ENCODE assay signal across 8 cellular contexts in the genomic region with DNA sequence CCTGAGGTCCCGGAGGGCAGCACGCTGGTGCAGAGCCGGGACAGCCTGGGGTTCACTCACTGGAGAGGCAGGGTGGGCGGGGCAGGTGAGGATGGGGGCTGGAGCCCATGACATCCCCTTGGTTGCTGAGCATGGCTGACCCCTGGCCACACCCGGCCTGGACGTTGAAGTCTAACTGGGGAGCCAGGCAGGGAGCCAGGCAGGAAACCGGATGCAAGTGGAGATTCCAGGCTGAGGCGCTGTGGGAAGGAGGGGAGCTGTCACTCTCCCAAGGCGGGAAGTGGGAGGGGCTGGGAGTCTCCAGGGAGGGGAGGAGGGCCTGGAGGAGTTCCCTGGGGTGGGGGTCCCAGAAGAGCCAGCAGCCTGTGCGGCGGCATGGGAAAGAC. TPM values are rescaled to one million over a fixed set of nuclear protein-coding genes. Genes with fewer than 3 reads are reported as not detected.
DNase-seq lines count a peak whose midpoint lies in the region; ATAC-seq and TF ChIP-seq lines count a peak whose summit lies in the region.

No MANE protein-coding gene starts in this region.

- H3K36me3 Mint-ChIP-seq in brain: no peaks in the 10 kb centered on the region
- H3K36me3 Mint-ChIP-seq in activated naive CD4-positive, alpha-beta T cell treated with anti-CD3 and anti-CD28 coated beads, Interleukin-2, amount 10 ng/mL, durations not matched to agents 7 days and 5 days: peaks cover 1% of the 10 kb centered on the region

- H3K36me3 ChIP-seq in iPS-15b (ENCODE audit: control insufficient read depth, insufficient read depth, low read length) (no peaks in the 10 kb centered on the region), skeletal muscle satellite cell (ENCODE audit: insufficient read depth, low read length) (no peaks in the 10 kb centered on the region)

- H3K9ac ChIP-seq in iPS-15b (ENCODE audit: low read depth, low read length): peak overlapping the region; percentile 54
- H3K9ac ChIP-seq in skeletal muscle satellite cell (ENCODE audit: low read depth, low read length): peak overlapping the region; percentile 85

- CTCF ChIA-PET in activated naive CD4-positive, alpha-beta T cell treated with anti-CD3 and anti-CD28 coated beads, Interleukin-2, amount 10 ng/mL, durations not matched to agents 7 days and 5 days (lab: Charles Lee): no interaction called here

- DNase-seq in HS-5 (ENCODE audit: low read depth) (peak; percentile 50), DMS114 treated with DMSO at 0.1 percent for 48 hours (lab: John Stamatoyannopoulos, UW; ENCODE audit: unreplicated experiment) (no peak)
- no peak for DNase-seq in activated naive CD4-positive, alpha-beta T cell treated with anti-CD3 and anti-CD28 coated beads, Interleukin-2, amount 10 ng/mL, durations not matched to agents 7 days and 5 days
- no peak for DNase-seq in activated CD4-positive, CD25-positive, alpha-beta regulatory T cell treated with anti-CD3 and anti-CD28 coated beads, Interleukin-2, amount 50 U/mL, for 72 hours

- TF ChIP-seq CTCF in brain (conservative IDR thresholded peaks at IDR 0.05): no peak

- H3K27me3 Mint-ChIP-seq in brain: peaks cover 10% of the 10 kb centered on the region
- H3K27me3 Mint-ChIP-seq in activated naive CD4-positive, alpha-beta T cell treated with anti-CD3 and anti-CD28 coated beads, Interleukin-2, amount 10 ng/mL, durations not matched to agents 7 days and 5 days: peaks cover 58% of the 10 kb centered on the region

- ATAC-seq in GM19351 (IDR thresholded peaks at IDR 0.05; ENCODE audit: unreplicated experiment): no peak

- H3K4me1 ChIP-seq in iPS-15b (ENCODE audit: control insufficient read depth, insufficient read depth, low read length) (peaks cover 19% of the 10 kb centered on the region), skeletal muscle satellite cell (ENCODE audit: control insufficient read depth, insufficient read depth, low read length) (peaks cover 55% of the 10 kb centered on the region)

- peak overlapping the region; percentile 90 for H3K4me2 ChIP-seq in skeletal muscle satellite cell (ENCODE audit: low read length)

- peak overlapping the region in 4 of 5 experiments; percentile 85 to 92 (median 91) for H3K27ac Mint-ChIP-seq in brain
- no peak overlapping the region for H3K27ac Mint-ChIP-seq in activated naive CD4-positive, alpha-beta T cell treated with anti-CD3 and anti-CD28 coated beads, Interleukin-2, amount 10 ng/mL, durations not matched to agents 7 days and 5 days

- no peaks in the 10 kb centered on the region for H3K9me3 ChIP-seq in iPS-15b (ENCODE audit: control insufficient read depth, insufficient read depth, low read length)
- no peaks in the 10 kb centered on the region for H3K9me3 ChIP-seq in skeletal muscle satellite cell (replicated peaks; ENCODE audit: low read length)

- peak overlapping the region in 1 of 5 experiments; percentile 26 for H3K4me3 Mint-ChIP-seq in brain
- H3K4me3 Mint-ChIP-seq in activated naive CD4-positive, alpha-beta T cell treated with anti-CD3 and anti-CD28 coated beads, Interleukin-2, amount 10 ng/mL, durations not matched to agents 7 days and 5 days: no peak overlapping the region

- H3K27me3 ChIP-seq in iPS-15b (ENCODE audit: control insufficient read depth, insufficient read depth, low read length): no peaks in the 10 kb centered on the region
- H3K27me3 ChIP-seq in skeletal muscle satellite cell (ENCODE audit: control insufficient read depth, insufficient read depth, low read length): no peaks in the 10 kb centered on the region

- H3K4me1 Mint-ChIP-seq in brain: peaks cover 63% of the 10 kb centered on the region
- peaks cover 39% of the 10 kb centered on the region for H3K4me1 Mint-ChIP-seq in activated naive CD4-positive, alpha-beta T cell treated with anti-CD3 and anti-CD28 coated beads, Interleukin-2, amount 10 ng/mL, durations not matched to agents 7 days and 5 days

- peaks cover 0 to 7% (median 1%) of the 10 kb centered on the region in 5 experiments for H3K9me3 Mint-ChIP-seq in brain
- H3K9me3 Mint-ChIP-seq in activated naive CD4-positive, alpha-beta T cell treated with anti-CD3 and anti-CD28 coated beads, Interleukin-2, amount 10 ng/mL, durations not matched to agents 7 days and 5 days: no peaks in the 10 kb centered on the region

- peak overlapping the region; percentile 50 for H3K4me3 ChIP-seq in iPS-15b (ENCODE audit: low read depth, low read length)
- H3K4me3 ChIP-seq in skeletal muscle satellite cell (ENCODE audit: low read length): peak overlapping the region; percentile 66

RNA-seq across cellular contexts. Expression of gene INF2, which starts 7.7 kb away (rescaled TPM):
- polyA plus RNA-seq in brain (ENCODE audit: insufficient read depth, low read depth, low replicate concordance): 84.0 TPM
- 52.5 and 54.0 TPM in 2 replicates for total RNA-seq in skeletal muscle satellite cell (2012; rRNA removed)

RNA-seq across cellular contexts. Expression of gene ADSS1, which starts 42.3 kb away (rescaled TPM):
- 15.7 TPM for polyA plus RNA-seq in brain (ENCODE audit: insufficient read depth, low read depth, low replicate concordance)
- 1.0 and 2.8 TPM in 2 replicates for total RNA-seq in skeletal muscle satellite cell (2012; rRNA removed)
